Comparison of ENCODE assay signal across 10 cellular contexts in genomic region chr5:167964529-167964928, GRCh38.
DNase-seq lines count a peak whose midpoint lies in the region; ATAC-seq and TF ChIP-seq lines count a peak whose summit lies in the region.
"Had no signal": no experiment of that assay in that cellular context is flagged by ENCODE, and none has a peak within 500 bp of the region (broad histone marks: within the 10 kb centered on the region; RNA-seq: fewer than 3 reads in every experiment).

No MANE protein-coding gene starts in this region.

- WGBS in neuronal stem cell (ENCODE audit: extremely low coverage in 2 of 2, insufficient read length in 2 of 2, insufficient replicate concordance in 1 of 2), 2 donors: no CpG with 5 or more reads among the region's 3 CpGs

- no peak overlapping the region for H3K14ac ChIP-seq in neuronal stem cell (ENCODE audit: low read length)

- H3K4ac ChIP-seq in neuronal stem cell (ENCODE audit: low read length): no peak overlapping the region

- H3K23ac ChIP-seq in neuronal stem cell (ENCODE audit: low read depth, low read length, poor library complexity): no peak overlapping the region

- H2BK120ac ChIP-seq in neuronal stem cell (ENCODE audit: low read depth, low read length): no peak overlapping the region

- H3K4me1 ChIP-seq in neural progenitor cell (peaks cover 9% of the 10 kb centered on the region), neuronal stem cell (ENCODE audit: control insufficient read depth in 2 of 2, insufficient read depth in 1 of 2, low read depth in 1 of 2, low read length in 2 of 2) (peaks cover 0 to 9% of the 10 kb centered on the region in 2 donors)

- no peak overlapping the region for H3K27ac Mint-ChIP-seq in neural progenitor cell
- H3K27ac Mint-ChIP-seq: activated naive CD8-positive, alpha-beta T cell treated with anti-CD3 and anti-CD28 coated beads, Interleukin-2, amount 10 ng/mL, durations not matched to agents 7 days and 5 days; natural killer cell had no signal

- no peak for ATAC-seq in stimulated activated naive CD8-positive, alpha-beta T cell treated with anti-CD3 and anti-CD28 coated beads, Interleukin-15, Interleukin-2, amounts not matched to agents 100 U/mL and 50 U/mL, for 24 hours
- ATAC-seq: natural killer cell had no signal

- peaks cover 5% of the 10 kb centered on the region for H3K27me3 Mint-ChIP-seq in neural progenitor cell (ENCODE audit: insufficient read depth, low read depth)

- no peak overlapping the region for H3K18ac ChIP-seq in neuronal stem cell (ENCODE audit: low read length)

- peaks cover 35% of the 10 kb centered on the region for H3K4me1 Mint-ChIP-seq in neural progenitor cell
- H3K4me1 Mint-ChIP-seq: activated naive CD8-positive, alpha-beta T cell treated with anti-CD3 and anti-CD28 coated beads, Interleukin-2, amount 10 ng/mL, durations not matched to agents 7 days and 5 days; natural killer cell had no signal

- TF ChIP-seq CTCF in GM10266 (IDR thresholded peaks at IDR 0.05; ENCODE audit: control insufficient read depth, insufficient read depth, low read depth, missing control alignments) (peak; percentile 4), LNCaP clone FGC (IDR thresholded peaks at IDR 0.05; ENCODE audit: control insufficient read depth, extremely low read depth, insufficient read depth) (peak; percentile 17; the same call in 1 of the 2 replicates), brain microvascular endothelial cell (IDR thresholded peaks at IDR 0.05; ENCODE audit: low read depth, low read length, missing control alignments) (peak; percentile 45), neural progenitor cell (IDR thresholded peaks at IDR 0.05) (peak; percentile 48)

- no peak overlapping the region for H2BK12ac ChIP-seq in neuronal stem cell (ENCODE audit: low read length)

- H2BK5ac ChIP-seq in neuronal stem cell (ENCODE audit: low read length): no peak overlapping the region

- H3K36me3 ChIP-seq in brain microvascular endothelial cell (replicated peaks): no peaks in the 10 kb centered on the region
- no peaks in the 10 kb centered on the region for H3K36me3 ChIP-seq in neural progenitor cell
- no peaks in the 10 kb centered on the region for H3K36me3 ChIP-seq in neuronal stem cell (replicated peaks in 1 of 2; ENCODE audit: control insufficient read depth in 2 of 2, insufficient read depth in 2 of 2, low read length in 2 of 2)

- H2AFZ ChIP-seq in neural progenitor cell (replicated peaks) (no peak overlapping the region), neuronal stem cell (ENCODE audit: low read length) (no peak overlapping the region)

- DNase-seq in GM10266 (ENCODE audit: extremely low spot score): no peak
- DNase-seq in LNCaP clone FGC (ENCODE audit: low read depth): no peak
- no peak for DNase-seq in brain microvascular endothelial cell
- DNase-seq in neural progenitor cell (ENCODE audit: low spot score): peak; percentile 43
- DNase-seq in iPS-NIHi7 (ENCODE audit: extremely low spot score): no peak
- no peak for DNase-seq in neuronal stem cell (ENCODE audit: low spot score)
- no peak for DNase-seq in stimulated activated naive CD8-positive, alpha-beta T cell treated with anti-CD3 and anti-CD28 coated beads, Interleukin-15, Interleukin-2, amounts not matched to agents 100 U/mL and 50 U/mL, for 24 hours
- DNase-seq: activated CD8-positive, alpha-beta memory T cell treated with anti-CD3 and anti-CD28 coated beads, Interleukin-2, amount 50 U/mL, for 48 hours; activated naive CD8-positive, alpha-beta T cell treated with anti-CD3 and anti-CD28 coated beads, Interleukin-2, amount 10 ng/mL, durations not matched to agents 7 days and 5 days; natural killer cell had no signal

- H3K27me3 ChIP-seq in brain microvascular endothelial cell (replicated peaks) (no peaks in the 10 kb centered on the region), neural progenitor cell (no peaks in the 10 kb centered on the region), neuronal stem cell (ENCODE audit: control insufficient read depth in 3 of 3, insufficient read depth in 3 of 3, low read depth in 1 of 3, low read length in 3 of 3) (no peaks in the 10 kb centered on the region)

- H3K9ac ChIP-seq in neural progenitor cell (no peak overlapping the region), neuronal stem cell (ENCODE audit: low read depth, low read length, poor library complexity) (no peak overlapping the region)

- H3K79me2 ChIP-seq in neural progenitor cell (ENCODE audit: low read depth): no peaks in the 10 kb centered on the region

- H2AK5ac ChIP-seq in neuronal stem cell (ENCODE audit: low read depth, low read length): no peak overlapping the region

- no peaks in the 10 kb centered on the region for H3F3A ChIP-seq in neural progenitor cell (ENCODE audit: low read depth)

- H3K9me3 ChIP-seq in neural progenitor cell (ENCODE audit: low read depth) (no peaks in the 10 kb centered on the region), neuronal stem cell (replicated peaks in 1 of 2; ENCODE audit: control insufficient read depth in 2 of 2, insufficient read depth in 1 of 2, low read depth in 1 of 2, low read length in 2 of 2) (peaks cover 0 to 2% of the 10 kb centered on the region in 2 donors)

- H3K4me2 ChIP-seq in neural progenitor cell: no peak overlapping the region
- H3K4me2 ChIP-seq in neuronal stem cell (ENCODE audit: insufficient read depth, low read length, poor library complexity, severe bottlenecking): no peak overlapping the region

- H3K4me3 Mint-ChIP-seq in neural progenitor cell: no peak overlapping the region
- H3K4me3 Mint-ChIP-seq: activated naive CD8-positive, alpha-beta T cell treated with anti-CD3 and anti-CD28 coated beads, Interleukin-2, amount 10 ng/mL, durations not matched to agents 7 days and 5 days; natural killer cell had no signal

- H3K79me1 ChIP-seq in neuronal stem cell (ENCODE audit: low read depth, low read length): no peaks in the 10 kb centered on the region

- H4K8ac ChIP-seq in neuronal stem cell (ENCODE audit: low read depth, low read length): no peak overlapping the region

- no peak overlapping the region for H2BK15ac ChIP-seq in neuronal stem cell (ENCODE audit: low read length)

- H3K36me3 Mint-ChIP-seq in neural progenitor cell: peaks cover 13% of the 10 kb centered on the region
- H3K36me3 Mint-ChIP-seq: activated naive CD8-positive, alpha-beta T cell treated with anti-CD3 and anti-CD28 coated beads, Interleukin-2, amount 10 ng/mL, durations not matched to agents 7 days and 5 days; natural killer cell had no signal

- H3K4me3 ChIP-seq in LNCaP clone FGC (ENCODE audit: low read depth, low read length) (no peak overlapping the region), brain microvascular endothelial cell (ENCODE audit: low read depth, low read length) (no peak overlapping the region), neural progenitor cell (no peak overlapping the region), neuronal stem cell (ENCODE audit: low read length in 2 of 2) (no peak overlapping the region)

- H4K20me1 ChIP-seq in neural progenitor cell (ENCODE audit: low read depth): no peaks in the 10 kb centered on the region

- H4K91ac ChIP-seq in neuronal stem cell (ENCODE audit: low read depth, low read length, poor library complexity): no peak overlapping the region

- in situ Hi-C loops in brain microvascular endothelial cell (cut with HindIII; ENCODE audit: low pct_ligation_motif_present, low sequenced_read_pairs): no loop called here

- H3K9me3 Mint-ChIP-seq in neural progenitor cell: peaks cover 8% of the 10 kb centered on the region

- H3K27ac ChIP-seq in brain microvascular endothelial cell (no peak overlapping the region), neural progenitor cell (no peak overlapping the region), neuronal stem cell (replicated peaks; ENCODE audit: low read length) (no peak overlapping the region)
